In genomic region chr4:7306021-7306420, GRCh38 we compare ENCODE assay signal across 21 cellular contexts.
DNase-seq lines count a peak whose midpoint lies in the region; ATAC-seq, FAIRE-seq and TF ChIP-seq lines count a peak whose summit lies in the region.
"Had no signal": no experiment of that assay in that cellular context is flagged by ENCODE, and none has a peak within 500 bp of the region (broad histone marks: within the 10 kb centered on the region; RNA-seq: fewer than 3 reads in every experiment).

No MANE protein-coding gene starts in this region.

- TF ChIP-seq EP300 in HepG2 (IDR thresholded peaks at IDR 0.05; ENCODE audit: low read depth in 2 of 2, low read length in 2 of 2) (no peak), HepG2 (CRISPR knock-in tag; IDR thresholded peaks at IDR 0.05; ENCODE audit: borderline replicate concordance) (no peak)

- peaks cover 56% of the 10 kb centered on the region for H3K27me3 Mint-ChIP-seq in chondrocyte (ENCODE audit: low read depth)
- H3K27me3 Mint-ChIP-seq in type B pancreatic cell, result peaks cover 20% of the 10 kb centered on the region

- POLR2A ChIA-PET in HepG2 (lab: Yijun Ruan, JAX), result no interaction called here

- H3K14ac ChIP-seq in neuronal stem cell (ENCODE audit: low read length), result no peak overlapping the region

- peak overlapping the region; percentile 40 for H3K27ac ChIP-seq in WERI-Rb-1
- H3K27ac ChIP-seq in neuronal stem cell (replicated peaks; ENCODE audit: low read length), result no peak overlapping the region
- no peak overlapping the region for H3K27ac ChIP-seq in HepG2 (ENCODE audit: extremely low read length, insufficient read depth, low read length)

- in situ Hi-C loops in HepG2 (cut with HindIII; ENCODE audit: extremely low pct_ligation_motif_present, low pct_unique_long_range_greater_than_20kb), result no loop called here

- no peaks in the 10 kb centered on the region for H3K9me3 ChIP-seq in WERI-Rb-1 (ENCODE audit: severe bottlenecking)
- H3K9me3 ChIP-seq in neuronal stem cell (replicated peaks in 1 of 2; ENCODE audit: control insufficient read depth in 2 of 2, insufficient read depth in 1 of 2, low read depth in 1 of 2, low read length in 2 of 2), result peaks cover 0 to 2% of the 10 kb centered on the region in 2 donors
- no peaks in the 10 kb centered on the region for H3K9me3 ChIP-seq in HepG2 (ENCODE audit: low read length)
- H3K9me3 ChIP-seq: BE2C had no signal

- intact Hi-C loops in HepG2 (cut with micrococcal nuclease; ENCODE audit: unreplicated experiment), result no loop called here

- H3K4ac ChIP-seq in neuronal stem cell (ENCODE audit: low read length), result peak overlapping the region; percentile 29

- H3K4me3 ChIP-seq in WERI-Rb-1 (ENCODE audit: low read depth, low read length) (no peak overlapping the region), neuronal stem cell (ENCODE audit: low read length in 2 of 2) (no peak overlapping the region), HepG2 (replicated peaks in 1 of 3; ENCODE audit: insufficient read depth in 1 of 3, low read depth in 2 of 3, low read length in 3 of 3) (no peak overlapping the region)
- H3K4me3 ChIP-seq: GM12878, GM23338 had no signal

- ATAC-seq in HepG2, result no peak
- no peak for ATAC-seq in HG03442 (IDR thresholded peaks at IDR 0.05; ENCODE audit: unreplicated experiment)
- ATAC-seq: GM12878, GM23338 had no signal

- no peak overlapping the region for H4K8ac ChIP-seq in neuronal stem cell (ENCODE audit: low read depth, low read length)

- DNase-seq in WERI-Rb-1, result no peak
- peak; percentile 70 for DNase-seq in chondrocyte (ENCODE audit: low spot score)
- no peak for DNase-seq in neuronal stem cell (ENCODE audit: low spot score)
- no peak for DNase-seq in type B pancreatic cell (ENCODE audit: extremely low spot score, unreplicated experiment)
- no peak for DNase-seq in GM19240 (ENCODE audit: insufficient read length, low spot score)
- DNase-seq in HepG2 (ENCODE audit: low spot score), result no peak
- DNase-seq: ACHN; BE2C; C1 segment of cervical spinal cord; CD4-positive, CD25-positive, alpha-beta regulatory T cell; CD8-positive, alpha-beta memory T cell; COR-L47; DMS 273 treated with DMSO at 0.1 percent for 48 hours; DMS53; DND-41; EL; H7 had no signal

- no peak for TF ChIP-seq POLR2A in HepG2 (IDR thresholded peaks at IDR 0.05; ENCODE audit: insufficient read depth in 1 of 2, low read depth in 2 of 2, low read length in 2 of 2)

- BruUV-seq in HepG2 (replicated peaks; lab: Mats Ljungman, UMichigan), result no TSS peak

- H3K9me3 Mint-ChIP-seq in chondrocyte (ENCODE audit: low read depth) (no peaks in the 10 kb centered on the region), type B pancreatic cell (no peaks in the 10 kb centered on the region)
- H3K9me3 Mint-ChIP-seq: CD4-positive, CD25-positive, alpha-beta regulatory T cell; CD8-positive, alpha-beta memory T cell; GM23338 had no signal

- H3K23ac ChIP-seq in neuronal stem cell (ENCODE audit: low read depth, low read length, poor library complexity), result peak overlapping the region; percentile 13

- peak overlapping the region; percentile 68 for H3K9ac ChIP-seq in neuronal stem cell (ENCODE audit: low read depth, low read length, poor library complexity)
- no peak overlapping the region for H3K9ac ChIP-seq in HepG2 (ENCODE audit: insufficient read depth, low read depth, low read length)

- no peak overlapping the region for H2BK120ac ChIP-seq in neuronal stem cell (ENCODE audit: low read depth, low read length)

- H2BK12ac ChIP-seq in neuronal stem cell (ENCODE audit: low read length), result peak overlapping the region; percentile 78

- no peaks in the 10 kb centered on the region for H3K79me1 ChIP-seq in neuronal stem cell (ENCODE audit: low read depth, low read length)

- H3K4me2 ChIP-seq in neuronal stem cell (ENCODE audit: insufficient read depth, low read length, poor library complexity, severe bottlenecking) (no peak overlapping the region), HepG2 (ENCODE audit: low read depth, low read length) (no peak overlapping the region)
- H3K4me2 ChIP-seq: GM23338 had no signal

- peaks cover 32% of the 10 kb centered on the region for H3K36me3 ChIP-seq in WERI-Rb-1
- H3K36me3 ChIP-seq in neuronal stem cell (replicated peaks in 1 of 2; ENCODE audit: control insufficient read depth in 2 of 2, insufficient read depth in 2 of 2, low read length in 2 of 2), result no peaks in the 10 kb centered on the region
- no peaks in the 10 kb centered on the region for H3K36me3 ChIP-seq in HepG2 (replicated peaks in 1 of 2; ENCODE audit: control insufficient read depth in 1 of 2, insufficient read depth in 2 of 2, low read length in 2 of 2)
- H3K36me3 ChIP-seq: BE2C had no signal

- peak overlapping the region; percentile 45 for H2BK5ac ChIP-seq in neuronal stem cell (ENCODE audit: low read length)

- TF ChIP-seq CTCF in WERI-Rb-1 (IDR thresholded peaks at IDR 0.05; ENCODE audit: low read depth, low read length) (no peak), chondrocyte (IDR thresholded peaks at IDR 0.05) (no peak), type B pancreatic cell (conservative IDR thresholded peaks at IDR 0.05) (no peak), HepG2 (CRISPR knock-in tag; IDR thresholded peaks at IDR 0.05) (no peak)

- no peak overlapping the region for H3K27ac Mint-ChIP-seq in chondrocyte (ENCODE audit: unreplicated experiment)
- H3K27ac Mint-ChIP-seq in type B pancreatic cell, result peak overlapping the region; percentile 41
- H3K27ac Mint-ChIP-seq: CD4-positive, CD25-positive, alpha-beta regulatory T cell; GM23338 had no signal

- H3K4me1 ChIP-seq in neuronal stem cell (ENCODE audit: control insufficient read depth in 2 of 2, insufficient read depth in 1 of 2, low read depth in 1 of 2, low read length in 2 of 2) (peaks cover 0 to 29% of the 10 kb centered on the region in 2 donors), HepG2 (ENCODE audit: insufficient read depth, low read length) (no peaks in the 10 kb centered on the region)

- CTCF ChIA-PET in HepG2 (lab: Yijun Ruan, JAX; ENCODE audit: low intra/inter-chr PET ratio, low total read pairs), result no interaction called here

- H4K20me1 ChIP-seq in HepG2 (ENCODE audit: insufficient read depth, low read length), result no peaks in the 10 kb centered on the region

- H3K4me3 Mint-ChIP-seq in chondrocyte (ENCODE audit: unreplicated experiment) (no peak overlapping the region), type B pancreatic cell (no peak overlapping the region)
- H3K4me3 Mint-ChIP-seq: CD4-positive, CD25-positive, alpha-beta regulatory T cell; CD8-positive, alpha-beta memory T cell; GM23338 had no signal

- peak overlapping the region; percentile 88 for H3K18ac ChIP-seq in neuronal stem cell (ENCODE audit: low read length)

- FAIRE-seq in HepG2 (lab: Jason Lieb, UNC), result no peak
- FAIRE-seq: A204.1, GM12878 had no signal

- H3K27me3 ChIP-seq in WERI-Rb-1 (ENCODE audit: insufficient read depth, low read depth, severe bottlenecking) (no peaks in the 10 kb centered on the region), neuronal stem cell (ENCODE audit: control insufficient read depth in 3 of 3, insufficient read depth in 3 of 3, low read depth in 1 of 3, low read length in 3 of 3) (peaks cover 0 to 31% (median 0%) of the 10 kb centered on the region in 3 experiments), HepG2 (ENCODE audit: control insufficient read depth in 1 of 2, insufficient read depth in 2 of 2, low read length in 2 of 2) (peaks cover 19 to 88% of the 10 kb centered on the region in 2 experiments)
- H3K27me3 ChIP-seq: BE2C had no signal

- peak overlapping the region; percentile 35 for H2BK15ac ChIP-seq in neuronal stem cell (ENCODE audit: low read length)

- H3K36me3 Mint-ChIP-seq in chondrocyte (ENCODE audit: low read depth) (peaks cover 2% of the 10 kb centered on the region), type B pancreatic cell (no peaks in the 10 kb centered on the region)
- H3K36me3 Mint-ChIP-seq: CD4-positive, CD25-positive, alpha-beta regulatory T cell; CD8-positive, alpha-beta memory T cell had no signal

- no CpG with 5 or more reads among the region's 9 CpGs for WGBS in neuronal stem cell (ENCODE audit: extremely low coverage in 2 of 2, insufficient read length in 2 of 2, insufficient replicate concordance in 1 of 2), 2 donors
- 0% methylated on average over 4 of the region's 9 CpGs for WGBS in HepG2 (ENCODE audit: low lambda C conversion rate)

- H2AK5ac ChIP-seq in neuronal stem cell (ENCODE audit: low read depth, low read length), result peak overlapping the region; percentile 5

- H3K4me1 Mint-ChIP-seq in chondrocyte (ENCODE audit: low read depth), result peaks cover 2% of the 10 kb centered on the region
- peaks cover 35% of the 10 kb centered on the region for H3K4me1 Mint-ChIP-seq in type B pancreatic cell (ENCODE audit: unreplicated experiment)
- H3K4me1 Mint-ChIP-seq: CD4-positive, CD25-positive, alpha-beta regulatory T cell; CD8-positive, alpha-beta memory T cell had no signal

- H3K79me2 ChIP-seq in HepG2 (ENCODE audit: insufficient read depth, low read length), result no peaks in the 10 kb centered on the region

- H4K91ac ChIP-seq in neuronal stem cell (ENCODE audit: low read depth, low read length, poor library complexity), result peak overlapping the region; percentile 18

- no peak for TF ChIP-seq RAD21 in HepG2 (CRISPR knock-in tag; IDR thresholded peaks at IDR 0.05)

- H2AFZ ChIP-seq in neuronal stem cell (ENCODE audit: low read length) (no peak overlapping the region), HepG2 (ENCODE audit: low read length) (no peak overlapping the region)
- H2AFZ ChIP-seq: GM23338 had no signal

TF ChIP-seq in HepG2, 621 proteins besides CTCF, POLR2A, EP300 and RAD21 (continues in another document):
- TF ChIP-seq HBP1 (CRISPR knock-in tag; IDR thresholded peaks at IDR 0.05; ENCODE audit: low read depth), result no peak
- no peak for TF ChIP-seq MEIS1 (CRISPR knock-in tag; IDR thresholded peaks at IDR 0.05; ENCODE audit: borderline replicate concordance)
- TF ChIP-seq HHEX (CRISPR knock-in tag; IDR thresholded peaks at IDR 0.05), result no peak
- no peak for TF ChIP-seq RARA (CRISPR knock-in tag; IDR thresholded peaks at IDR 0.05)
- no peak for TF ChIP-seq ZNF44 (CRISPR knock-in tag; IDR thresholded peaks at IDR 0.05)
